18 cellular contexts compared by ENCODE assay signal in genomic region chr13:29511980-29512379, GRCh38.
A peak's percentile ranks its signal among the peaks of the same experiment; 100 is the strongest.
DNase-seq lines count a peak whose midpoint lies in the region; ATAC-seq and TF ChIP-seq lines count a peak whose summit lies in the region.
"Had no signal": no experiment of that assay in that cellular context is flagged by ENCODE, and none has a peak within 500 bp of the region (broad histone marks: within the 10 kb centered on the region; RNA-seq: fewer than 3 reads in every experiment).

No MANE protein-coding gene starts in this region.

- no peaks in the 10 kb centered on the region for H3K9me3 ChIP-seq in CD4-positive, alpha-beta T cell (ENCODE audit: control insufficient read depth, low read length)
- H3K9me3 ChIP-seq: testis had no signal

- H3K36me3 Mint-ChIP-seq in CD4-positive, alpha-beta T cell (ENCODE audit: low read depth), result peaks cover 49% of the 10 kb centered on the region
- peaks cover 42 to 51% of the 10 kb centered on the region in 2 donors for H3K36me3 Mint-ChIP-seq in stimulated activated naive B cell treated with anti-CD40 and anti-IgM and Interleukin-4, amounts not matched to agents 10 μg/mL and 1 μg/mL and 100 μg/mL, for 72 hours

- intact Hi-C loops in CD4-positive, alpha-beta T cell (cut with DNase I, micrococcal nuclease), result no loop called here

- CTCF ChIA-PET in CD4-positive, alpha-beta T cell (lab: Charles Lee), result no interaction called here

- H3K27ac ChIP-seq in CD4-positive, alpha-beta T cell (ENCODE audit: low read depth, low read length), result no peak overlapping the region
- H3K27ac ChIP-seq: C4-2B, parathyroid adenoma, testis had no signal

- H3K9me3 Mint-ChIP-seq in CD4-positive, alpha-beta T cell, result no peaks in the 10 kb centered on the region
- H3K9me3 Mint-ChIP-seq in stimulated activated naive B cell treated with anti-CD40 and anti-IgM and Interleukin-4, amounts not matched to agents 10 μg/mL and 1 μg/mL and 100 μg/mL, for 72 hours, result no peaks in the 10 kb centered on the region
- H3K9me3 Mint-ChIP-seq: activated naive CD4-positive, alpha-beta T cell treated with anti-CD3 and anti-CD28 coated beads, Interleukin-2, amount 50 U/mL, for 24 hours had no signal

- H3K27me3 Mint-ChIP-seq in CD4-positive, alpha-beta T cell, result no peaks in the 10 kb centered on the region
- H3K27me3 Mint-ChIP-seq in stimulated activated naive B cell treated with anti-CD40 and anti-IgM and Interleukin-4, amounts not matched to agents 10 μg/mL and 1 μg/mL and 100 μg/mL, for 72 hours, result no peaks in the 10 kb centered on the region
- H3K27me3 Mint-ChIP-seq: activated naive CD4-positive, alpha-beta T cell treated with anti-CD3 and anti-CD28 coated beads, Interleukin-2, amount 50 U/mL, for 24 hours had no signal

- peak overlapping the region; percentile 41 for H3K27ac Mint-ChIP-seq in CD4-positive, alpha-beta T cell
- peak overlapping the region; percentile 20 for H3K27ac Mint-ChIP-seq in stimulated activated naive B cell treated with anti-CD40 and anti-IgM and Interleukin-4, amounts not matched to agents 10 μg/mL and 1 μg/mL and 100 μg/mL, for 72 hours
- H3K27ac Mint-ChIP-seq: activated naive CD4-positive, alpha-beta T cell treated with anti-CD3 and anti-CD28 coated beads, Interleukin-2, amount 50 U/mL, for 24 hours had no signal

- no peaks in the 10 kb centered on the region for H3K4me1 Mint-ChIP-seq in CD4-positive, alpha-beta T cell (ENCODE audit: low read depth)
- H3K4me1 Mint-ChIP-seq in stimulated activated naive B cell treated with anti-CD40 and anti-IgM and Interleukin-4, amounts not matched to agents 10 μg/mL and 1 μg/mL and 100 μg/mL, for 72 hours, result no peaks in the 10 kb centered on the region
- H3K4me1 Mint-ChIP-seq: activated naive CD4-positive, alpha-beta T cell treated with anti-CD3 and anti-CD28 coated beads, Interleukin-2, amount 50 U/mL, for 24 hours had no signal

- H3K27me3 ChIP-seq in CD4-positive, alpha-beta T cell (ENCODE audit: control insufficient read depth, insufficient read depth, low read length), result no peaks in the 10 kb centered on the region
- H3K27me3 ChIP-seq: testis had no signal

- POLR2A ChIA-PET in CD4-positive, alpha-beta T cell (lab: Charles Lee), result no interaction called here

- in situ Hi-C loops in SK-MEL-5 (cut with HindIII; ENCODE audit: low pct_unique_long_range_greater_than_20kb, low sequenced_read_pairs), result no loop called here

- no peak overlapping the region for H3K4me3 Mint-ChIP-seq in CD4-positive, alpha-beta T cell
- H3K4me3 Mint-ChIP-seq in stimulated activated naive B cell treated with anti-CD40 and anti-IgM and Interleukin-4, amounts not matched to agents 10 μg/mL and 1 μg/mL and 100 μg/mL, for 72 hours, result no peak overlapping the region
- H3K4me3 Mint-ChIP-seq: activated naive CD4-positive, alpha-beta T cell treated with anti-CD3 and anti-CD28 coated beads, Interleukin-2, amount 50 U/mL, for 24 hours had no signal

- H3K4me3 ChIP-seq in fibroblast of mammary gland (ENCODE audit: control insufficient read depth, low read depth, low read length), result no peak overlapping the region
- H3K4me3 ChIP-seq: testis had no signal

- no peak for DNase-seq in CD4-positive, alpha-beta T cell
- DNase-seq in SK-MEL-5 (ENCODE audit: low read depth, low spot score), result peak; percentile 28
- DNase-seq in fibroblast of mammary gland (ENCODE audit: low read depth), result peak; percentile 77
- no peak for DNase-seq in stimulated activated naive B cell treated with anti-CD40 and anti-IgM and Interleukin-4, amounts not matched to agents 10 μg/mL and 1 μg/mL and 100 μg/mL, for 72 hours
- no peak for DNase-seq in SIG-M5 (lab: John Stamatoyannopoulos, UW)
- DNase-seq in GM10266 (ENCODE audit: extremely low spot score), result no peak
- DNase-seq in cerebellar nuclear complex (lab: John Stamatoyannopoulos, UW), result no peak
- DNase-seq: activated CD4-positive, alpha-beta T cell treated with anti-CD3 and anti-CD28 coated beads for 48 hours; caudate nucleus; effector CD8-positive, alpha-beta T cell; left ventricle myocardium superior; NCI-H146; stimulated activated CD4-positive, alpha-beta T cell treated with anti-CD3 and anti-CD28 coated beads, Interleukin-4, amount 100 ng/mL, for 24 hours; testis had no signal

- no peak for TF ChIP-seq CTCF in CD4-positive, alpha-beta T cell (IDR thresholded peaks at IDR 0.05)
- TF ChIP-seq CTCF in fibroblast of mammary gland (conservative IDR thresholded peaks at IDR 0.05; ENCODE audit: control insufficient read depth, insufficient read depth, low read depth, low read length) (no peak), GM10266 (IDR thresholded peaks at IDR 0.05; ENCODE audit: control insufficient read depth, insufficient read depth, low read depth, missing control alignments) (no peak)

- ATAC-seq in CD4-positive, alpha-beta T cell (ENCODE audit: poor library complexity), result no peak
- no peak for ATAC-seq in stimulated activated naive B cell treated with anti-CD40 and anti-IgM and Interleukin-4, amounts not matched to agents 10 μg/mL and 1 μg/mL and 100 μg/mL, for 72 hours (replicated peaks)
- ATAC-seq: HCT116, left ventricle myocardium superior had no signal

Comparison
In these comparisons a context has a peak if more than half of its experiments do, and no peak if none do; other contexts are left out.
1. DNase-seq: peak in SK-MEL-5 (single experiment) and fibroblast of mammary gland (single experiment); none in CD4-positive, alpha-beta T cell (0 of 10), stimulated activated naive B cell treated with anti-CD40 and anti-IgM and Interleukin-4, amounts not matched to agents 10 μg/mL and 1 μg/mL and 100 μg/mL, for 72 hours (single experiment), SIG-M5 (single experiment), GM10266 (single experiment) and cerebellar nuclear complex (0 of 2).